10 cellular contexts compared by ENCODE assay signal in the genomic region with DNA sequence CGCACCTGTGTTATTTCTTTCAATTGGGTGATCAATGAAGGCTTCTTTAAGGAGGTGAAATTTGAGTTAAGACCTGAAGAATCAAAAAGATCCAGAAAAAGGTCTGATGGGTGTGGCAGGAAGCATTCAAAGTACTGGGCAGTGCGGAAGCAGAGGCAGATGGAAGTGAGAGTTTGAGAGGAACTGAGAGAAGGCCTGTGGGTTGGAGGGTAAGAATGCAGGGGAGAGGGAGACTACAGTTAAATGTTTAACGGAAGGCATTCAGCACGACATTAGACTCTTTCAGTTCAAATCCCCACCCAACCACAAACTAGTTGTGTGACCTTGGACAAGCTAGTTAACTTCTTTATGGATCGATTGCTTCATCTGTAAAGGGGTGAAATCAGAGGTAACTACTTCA. TPM values are rescaled to one million over a fixed set of nuclear protein-coding genes. Genes with fewer than 3 reads are reported as not detected.
DNase-seq lines count a peak whose midpoint lies in the region; ATAC-seq and TF ChIP-seq lines count a peak whose summit lies in the region.
"Had no signal": no experiment of that assay in that cellular context is flagged by ENCODE, and none has a peak within 500 bp of the region (broad histone marks: within the 10 kb centered on the region; RNA-seq: fewer than 3 reads in every experiment).

No MANE protein-coding gene starts in this region.

- no peak overlapping the region for H3K4me3 Mint-ChIP-seq in MCF 10A (ENCODE audit: unreplicated experiment)

- DNase-seq in GM10248 (ENCODE audit: extremely low spot score) (peak; percentile 57), NOMO-1 treated with DMSO at 0.1 percent for 48 hours (lab: John Stamatoyannopoulos, UW; ENCODE audit: unreplicated experiment) (peak; percentile 95), esophagus muscularis mucosa (ENCODE audit: extremely low spot score) (no peak), NCI-H446 treated with DMSO at 0.1 percent for 48 hours (lab: John Stamatoyannopoulos, UW) (no peak), A673 (ENCODE audit: low spot score) (no peak), MCF 10A (ENCODE audit: unreplicated experiment) (no peak)
- DNase-seq: MG63 had no signal

- no peak for TF ChIP-seq POLR2A in esophagus muscularis mucosa (IDR thresholded peaks at IDR 0.05; ENCODE audit: low read depth)

- no peaks in the 10 kb centered on the region for H3K9me3 Mint-ChIP-seq in MCF 10A (ENCODE audit: unreplicated experiment)

- intact Hi-C loops in esophagus muscularis mucosa (cut with DNase I) (no loop called here), A673 (cut with micrococcal nuclease; ENCODE audit: unreplicated experiment) (no loop called here), MCF 10A (cut with micrococcal nuclease) (no loop called here)

- CTCF ChIA-PET in GM10248 (lab: Yijun Ruan, JAX), result interaction anchor here (1.1 kb wide), 1 partner anchor 26 kb away, joined by 6 read pairs; no protein-coding TSS in a partner anchor
- CTCF ChIA-PET in A673 (lab: Charles Lee), result no interaction called here
- CTCF ChIA-PET in MCF 10A (lab: Yijun Ruan, JAX), result no interaction called here

- no TSS peak for BruUV-seq in A673 (replicated peaks; lab: Mats Ljungman, UMichigan)
- no TSS peak for BruUV-seq in MCF 10A (replicated peaks; lab: Mats Ljungman, UMichigan)

- H3K4me3 ChIP-seq in esophagus muscularis mucosa (no peak overlapping the region), A673 (ENCODE audit: low read depth, low read length, poor library complexity, severe bottlenecking) (no peak overlapping the region)
- H3K4me3 ChIP-seq: MG63, smooth muscle cell had no signal

- no peaks in the 10 kb centered on the region for H3K36me3 Mint-ChIP-seq in MCF 10A (ENCODE audit: insufficient read depth, unreplicated experiment)

- H3K27me3 Mint-ChIP-seq in MCF 10A (ENCODE audit: insufficient read depth, unreplicated experiment), result no peaks in the 10 kb centered on the region

- no peaks in the 10 kb centered on the region for H3K36me3 ChIP-seq in esophagus muscularis mucosa
- H3K36me3 ChIP-seq in A673 (ENCODE audit: insufficient read depth, low read length, poor library complexity, severe bottlenecking), result no peaks in the 10 kb centered on the region
- H3K36me3 ChIP-seq: MG63 had no signal

- ATAC-seq in GM19397 (IDR thresholded peaks at IDR 0.05; ENCODE audit: unreplicated experiment) (peak; percentile 92), HG02943 (IDR thresholded peaks at IDR 0.05; ENCODE audit: low read depth, unreplicated experiment) (peak; percentile 96)

- no peak overlapping the region for H3K27ac Mint-ChIP-seq in MCF 10A (ENCODE audit: low read depth, unreplicated experiment)

- H3K4me1 ChIP-seq in esophagus muscularis mucosa, result no peaks in the 10 kb centered on the region
- H3K4me1 ChIP-seq in A673 (ENCODE audit: insufficient read depth, low read length, poor library complexity, severe bottlenecking), result no peaks in the 10 kb centered on the region

- POLR2A ChIA-PET in GM10248 (lab: Yijun Ruan, JAX), result no interaction called here
- POLR2A ChIA-PET in A673 (lab: Charles Lee; ENCODE audit: low non-redundant PET), result no interaction called here
- POLR2A ChIA-PET in MCF 10A (lab: Yijun Ruan, JAX), result interaction anchor here (0.6 kb wide), 1 partner anchor 45 kb away, joined by 3 read pairs; no protein-coding TSS in a partner anchor

- TF ChIP-seq EP300 in esophagus muscularis mucosa (IDR thresholded peaks at IDR 0.05), result no peak

- H3K27me3 ChIP-seq in esophagus muscularis mucosa, result no peaks in the 10 kb centered on the region
- H3K27me3 ChIP-seq in A673 (replicated peaks; ENCODE audit: insufficient read depth, low read depth, low read length, poor library complexity), result no peaks in the 10 kb centered on the region
- H3K27me3 ChIP-seq: MG63 had no signal

- 76% methylated on average over 5 of the region's 5 CpGs for WGBS in esophagus muscularis mucosa

- H3K4me1 Mint-ChIP-seq in MCF 10A (ENCODE audit: insufficient read depth, unreplicated experiment), result no peaks in the 10 kb centered on the region

- H3K9me3 ChIP-seq in esophagus muscularis mucosa (no peaks in the 10 kb centered on the region), A673 (ENCODE audit: low read depth, low read length, poor library complexity, severe bottlenecking) (no peaks in the 10 kb centered on the region)
- H3K9me3 ChIP-seq: MG63 had no signal

- no peak for TF ChIP-seq CTCF in GM10248 (IDR thresholded peaks at IDR 0.05; ENCODE audit: control extremely low read depth, extremely low read depth, low read depth, missing control alignments)
- TF ChIP-seq CTCF in esophagus muscularis mucosa (IDR thresholded peaks at IDR 0.05), result no peak
- no peak for TF ChIP-seq CTCF in A673 (conservative IDR thresholded peaks at IDR 0.05; ENCODE audit: low read depth, low read length)
- TF ChIP-seq CTCF in MCF 10A (IDR thresholded peaks at IDR 0.05; ENCODE audit: unreplicated experiment), result no peak

- H3K27ac ChIP-seq in esophagus muscularis mucosa (replicated peaks in 1 of 4) (no peak overlapping the region), A673 (ENCODE audit: low read depth, low read length, poor library complexity, severe bottlenecking) (no peak overlapping the region)

RNA-seq across cellular contexts. Expression of gene GCM1, which starts 50.5 kb away (rescaled TPM):
- under 1 TPM in 1 of 4 donors, not detected in 3; 0.32 TPM for total RNA-seq in esophagus muscularis mucosa
- 0.17 and 0.24 TPM in 2 replicates for total RNA-seq in A673 (2021)
- not detected in 2 replicates for total RNA-seq in MCF 10A (2022)
- total RNA-seq: smooth muscle cell had no signal

Comparison
In these comparisons a context has a peak if more than half of its experiments do, and no peak if none do; other contexts are left out.
1. DNase-seq: peak in GM10248 (single experiment) and NOMO-1 treated with DMSO at 0.1 percent for 48 hours (single experiment); none in esophagus muscularis mucosa (single experiment), NCI-H446 treated with DMSO at 0.1 percent for 48 hours (single experiment), A673 (single experiment) and MCF 10A (single experiment).